8 cellular contexts compared by ENCODE assay signal in the genomic region with DNA sequence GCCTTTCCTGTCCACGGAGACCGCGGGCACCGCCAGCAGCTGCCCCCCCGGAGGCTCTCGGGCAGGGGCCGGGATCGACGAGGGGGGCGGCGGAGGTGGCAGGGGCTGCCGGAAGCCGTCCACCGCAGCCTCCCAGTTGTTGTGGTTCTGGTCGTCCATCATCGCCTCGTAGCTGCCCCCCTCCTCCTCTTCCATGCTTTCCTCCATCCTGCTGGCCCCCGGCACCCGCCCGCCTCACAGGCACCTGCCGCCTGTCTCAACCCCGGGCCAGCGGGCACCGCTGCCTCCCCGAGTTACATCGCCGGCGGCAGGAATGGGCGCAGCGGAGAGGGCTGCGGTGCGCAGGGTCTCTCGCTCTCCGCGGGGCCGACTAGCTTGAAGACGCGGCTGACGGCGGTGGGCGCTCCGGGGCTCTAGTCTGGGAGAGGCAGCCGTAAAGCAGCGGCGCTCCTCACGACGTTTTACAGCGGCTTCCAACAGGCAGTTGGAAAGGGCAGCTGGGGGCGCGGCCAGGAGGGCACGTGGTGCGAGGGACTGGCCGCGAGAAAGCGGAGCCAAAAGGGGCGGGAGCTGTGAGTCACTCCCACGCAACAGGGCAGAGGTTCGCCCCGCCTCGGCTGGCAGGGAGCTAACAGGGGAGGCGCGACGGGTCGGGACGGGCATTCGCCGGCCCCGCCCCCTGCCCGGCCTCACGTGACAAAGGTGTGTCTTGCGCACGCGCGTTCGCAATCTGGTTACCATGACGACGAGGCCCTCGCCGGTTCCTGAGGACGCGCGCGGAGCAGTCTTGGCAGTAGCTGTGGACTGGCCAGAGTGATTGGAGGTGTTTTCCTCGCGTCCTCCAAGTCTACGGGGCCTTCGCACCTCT. TPM values are rescaled to one million over a fixed set of nuclear protein-coding genes. Genes with fewer than 3 reads are reported as not detected.
DNase-seq lines count a peak whose midpoint lies in the region; ATAC-seq and TF ChIP-seq lines count a peak whose summit lies in the region.

A gene (minus strand): TSS at position 415 of the 868 bp plus-strand sequence. CDS start 208 bp downstream, at position 207.

- no peaks in the 10 kb centered on the region for H3K9me2 ChIP-seq in SK-N-SH

- no peak for TF ChIP-seq CTCF in SK-N-SH (IDR thresholded peaks at IDR 0.05)
- TF ChIP-seq CTCF in suprapubic skin (IDR thresholded peaks at IDR 0.05) = no peak

- peak within 1 kb of the TSS; percentile 83 for H3K9ac ChIP-seq in SK-N-SH

- H3K27me3 ChIP-seq in SK-N-SH (ENCODE audit: insufficient read depth) (no peaks in the 10 kb centered on the region), suprapubic skin (no peaks in the 10 kb centered on the region)

- WGBS in SK-N-SH (ENCODE audit: low lambda C conversion rate) = 0% methylated on average over 3 of the region's 87 CpGs
- WGBS in suprapubic skin = under 1% methylated on average over 24 of the region's 87 CpGs

- peaks cover 13 to 18% of the 10 kb centered on the region in 2 experiments; a peak in 3 of 4 replicates for H3K4me1 ChIP-seq in SK-N-SH (ENCODE audit: control insufficient read depth in 1 of 2, insufficient read depth in 2 of 2, low read depth in 1 of 2, low read length in 1 of 2)
- peaks cover 35% of the 10 kb centered on the region for H3K4me1 ChIP-seq in suprapubic skin

- POLR2A ChIA-PET in SK-N-SH (lab: Yijun Ruan, JAX) = interaction anchor here (0.5 to 2.6 kb wide), 16 partner anchors 13 to 275 kb away, joined by 3 to 15 read pairs (median 4); a partner anchor contains a TSS

- H3K9me3 ChIP-seq in SK-N-SH (no peaks in the 10 kb centered on the region), suprapubic skin (no peaks in the 10 kb centered on the region)

- peak within 1 kb of the TSS; percentile 91 for H3K4me2 ChIP-seq in SK-N-SH

- H3K36me3 ChIP-seq in SK-N-SH (replicated peaks in 1 of 2; ENCODE audit: control insufficient read depth in 1 of 2, insufficient read depth in 2 of 2, low read length in 1 of 2) (no peaks in the 10 kb centered on the region), suprapubic skin (no peaks in the 10 kb centered on the region)

- H3K27ac ChIP-seq in SK-N-SH (ENCODE audit: low read depth in 2 of 2, low read length in 1 of 2) (peak within 1 kb of the TSS; percentile 67 to 88), suprapubic skin (peak within 1 kb of the TSS; percentile 84)

- peak within 1 kb of the TSS; percentile 96 for H2AFZ ChIP-seq in SK-N-SH (ENCODE audit: low read depth)

- H3K79me2 ChIP-seq in SK-N-SH (ENCODE audit: insufficient read depth) = peaks cover 49% of the 10 kb centered on the region

- peaks cover 40% of the 10 kb centered on the region for H4K20me1 ChIP-seq in SK-N-SH (ENCODE audit: insufficient read depth)

- TF ChIP-seq EP300 in SK-N-SH (IDR thresholded peaks at IDR 0.05; ENCODE audit: borderline replicate concordance in 1 of 2, low read depth in 1 of 2, low read length in 1 of 2) = 0 out of 4 replicates have a peak, but pooled peaks of 1 of the 2 experiments have one; percentile 2
- no peak for TF ChIP-seq EP300 in suprapubic skin (IDR thresholded peaks at IDR 0.05)

- peak; percentile 99 for DNase-seq in GM04504 (ENCODE audit: low read depth)
- peak; percentile 96 for DNase-seq in NCI-H1048 (lab: John Stamatoyannopoulos, UW)
- peak; percentile 100 for DNase-seq in SK-N-SH
- peak; percentile 100 for DNase-seq in activated naive CD4-positive, alpha-beta T cell treated with anti-CD3 and anti-CD28 coated beads, Interleukin-2, amount 50 U/mL, for 16 hours
- peak; percentile 100 for DNase-seq in globus pallidus (ENCODE audit: low spot score)
- DNase-seq in nucleus accumbens (lab: John Stamatoyannopoulos, UW) = peak; percentile 93 to 100 (median 100)
- peak; percentile 100 for DNase-seq in suprapubic skin (ENCODE audit: low spot score in 2 of 2)

- no peaks in the 10 kb centered on the region for H3F3A ChIP-seq in SK-N-SH (replicated peaks; ENCODE audit: insufficient read depth)

- peak within 1 kb of the TSS; percentile 86 to 91 for H3K4me3 ChIP-seq in SK-N-SH (ENCODE audit: low read depth in 2 of 2, low read length in 1 of 2)
- H3K4me3 ChIP-seq in suprapubic skin = peak within 1 kb of the TSS; percentile 67

- TF ChIP-seq POLR2A in suprapubic skin (IDR thresholded peaks at IDR 0.05) = peak in 1 of 2 donors; percentile 68

- no peak for TF ChIP-seq RAD21 in SK-N-SH (IDR thresholded peaks at IDR 0.05; ENCODE audit: low read length)

- CTCF ChIA-PET in SK-N-SH (lab: Yijun Ruan, JAX) = interaction anchor here (0.6 to 3.6 kb wide), 14 partner anchors 8 to 186 kb away, joined by 3 to 29 read pairs (median 4); no protein-coding TSS in a partner anchor

- peak; percentile 94 for ATAC-seq in HG02571 (IDR thresholded peaks at IDR 0.05; ENCODE audit: unreplicated experiment)

TF ChIP-seq in SK-N-SH, 30 proteins besides CTCF, POLR2A, EP300 and RAD21 (continues in another document):
- peak; percentile 85; the same call in 1 of the 2 replicates for TF ChIP-seq TAF1 (IDR thresholded peaks at IDR 0.05; ENCODE audit: borderline replicate concordance, low read depth, low read length)
- TF ChIP-seq FOXM1 (IDR thresholded peaks at IDR 0.05; ENCODE audit: low read depth) = no peak
- no peak for TF ChIP-seq RFX5 (IDR thresholded peaks at IDR 0.05; ENCODE audit: low read length)
- TF ChIP-seq, protein P1, sequence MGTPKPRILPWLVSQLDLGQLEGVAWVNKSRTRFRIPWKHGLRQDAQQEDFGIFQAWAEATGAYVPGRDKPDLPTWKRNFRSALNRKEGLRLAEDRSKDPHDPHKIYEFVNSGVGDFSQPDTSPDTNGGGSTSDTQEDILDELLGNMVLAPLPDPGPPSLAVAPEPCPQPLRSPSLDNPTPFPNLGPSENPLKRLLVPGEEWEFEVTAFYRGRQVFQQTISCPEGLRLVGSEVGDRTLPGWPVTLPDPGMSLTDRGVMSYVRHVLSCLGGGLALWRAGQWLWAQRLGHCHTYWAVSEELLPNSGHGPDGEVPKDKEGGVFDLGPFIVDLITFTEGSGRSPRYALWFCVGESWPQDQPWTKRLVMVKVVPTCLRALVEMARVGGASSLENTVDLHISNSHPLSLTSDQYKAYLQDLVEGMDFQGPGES (IDR thresholded peaks at IDR 0.05; ENCODE audit: low read depth, low read length) = no peak
- no peak for TF ChIP-seq EZH2phosphoT487 (IDR thresholded peaks at IDR 0.05; ENCODE audit: borderline replicate concordance, low read depth)
- TF ChIP-seq, protein P2, sequence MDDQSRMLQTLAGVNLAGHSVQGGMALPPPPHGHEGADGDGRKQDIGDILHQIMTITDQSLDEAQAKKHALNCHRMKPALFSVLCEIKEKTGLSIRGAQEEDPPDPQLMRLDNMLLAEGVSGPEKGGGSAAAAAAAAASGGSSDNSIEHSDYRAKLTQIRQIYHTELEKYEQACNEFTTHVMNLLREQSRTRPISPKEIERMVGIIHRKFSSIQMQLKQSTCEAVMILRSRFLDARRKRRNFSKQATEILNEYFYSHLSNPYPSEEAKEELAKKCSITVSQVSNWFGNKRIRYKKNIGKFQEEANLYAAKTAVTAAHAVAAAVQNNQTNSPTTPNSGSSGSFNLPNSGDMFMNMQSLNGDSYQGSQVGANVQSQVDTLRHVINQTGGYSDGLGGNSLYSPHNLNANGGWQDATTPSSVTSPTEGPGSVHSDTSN (IDR thresholded peaks at IDR 0.05) = no peak
- TF ChIP-seq NFIC (IDR thresholded peaks at IDR 0.05; ENCODE audit: borderline replicate concordance) = peak; percentile 89
- no peak for TF ChIP-seq MEF2A (IDR thresholded peaks at IDR 0.05; ENCODE audit: borderline replicate concordance, low read depth)
- TF ChIP-seq, protein P3, sequence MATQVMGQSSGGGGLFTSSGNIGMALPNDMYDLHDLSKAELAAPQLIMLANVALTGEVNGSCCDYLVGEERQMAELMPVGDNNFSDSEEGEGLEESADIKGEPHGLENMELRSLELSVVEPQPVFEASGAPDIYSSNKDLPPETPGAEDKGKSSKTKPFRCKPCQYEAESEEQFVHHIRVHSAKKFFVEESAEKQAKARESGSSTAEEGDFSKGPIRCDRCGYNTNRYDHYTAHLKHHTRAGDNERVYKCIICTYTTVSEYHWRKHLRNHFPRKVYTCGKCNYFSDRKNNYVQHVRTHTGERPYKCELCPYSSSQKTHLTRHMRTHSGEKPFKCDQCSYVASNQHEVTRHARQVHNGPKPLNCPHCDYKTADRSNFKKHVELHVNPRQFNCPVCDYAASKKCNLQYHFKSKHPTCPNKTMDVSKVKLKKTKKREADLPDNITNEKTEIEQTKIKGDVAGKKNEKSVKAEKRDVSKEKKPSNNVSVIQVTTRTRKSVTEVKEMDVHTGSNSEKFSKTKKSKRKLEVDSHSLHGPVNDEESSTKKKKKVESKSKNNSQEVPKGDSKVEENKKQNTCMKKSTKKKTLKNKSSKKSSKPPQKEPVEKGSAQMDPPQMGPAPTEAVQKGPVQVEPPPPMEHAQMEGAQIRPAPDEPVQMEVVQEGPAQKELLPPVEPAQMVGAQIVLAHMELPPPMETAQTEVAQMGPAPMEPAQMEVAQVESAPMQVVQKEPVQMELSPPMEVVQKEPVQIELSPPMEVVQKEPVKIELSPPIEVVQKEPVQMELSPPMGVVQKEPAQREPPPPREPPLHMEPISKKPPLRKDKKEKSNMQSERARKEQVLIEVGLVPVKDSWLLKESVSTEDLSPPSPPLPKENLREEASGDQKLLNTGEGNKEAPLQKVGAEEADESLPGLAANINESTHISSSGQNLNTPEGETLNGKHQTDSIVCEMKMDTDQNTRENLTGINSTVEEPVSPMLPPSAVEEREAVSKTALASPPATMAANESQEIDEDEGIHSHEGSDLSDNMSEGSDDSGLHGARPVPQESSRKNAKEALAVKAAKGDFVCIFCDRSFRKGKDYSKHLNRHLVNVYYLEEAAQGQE (IDR thresholded peaks at IDR 0.05; ENCODE audit: low read depth, low read length) = no peak
- TF ChIP-seq TEAD4 (IDR thresholded peaks at IDR 0.05; ENCODE audit: borderline replicate concordance, insufficient read depth) = 0 out of 2 replicates have a peak, but pooled peaks have one; percentile 33

RNA-seq across cellular contexts. Expression of the gene that starts here (rescaled TPM):
- polyA plus RNA-seq in SK-N-SH (2012; rRNA removed) = 2.6 and 3.9 TPM in 2 replicates
- 3.9 and 4.2 TPM in 2 replicates for polyA plus RNA-seq in SK-N-SH (2012; cell fraction: cytosol; rRNA removed)
- 5.3 and 6.9 TPM in 2 replicates for polyA plus RNA-seq in SK-N-SH (2012; cell fraction: nucleus; rRNA removed)
- total RNA-seq in suprapubic skin = 10 to 100 TPM; 21.9 to 41.6 (median 25.2) TPM

Comparison
In these comparisons a context has a peak if more than half of its experiments do, and no peak if none do; other contexts are left out.
1. Peak in every context shown above with its lines: DNase-seq, ATAC-seq, H3K4me3 ChIP-seq and H3K27ac ChIP-seq.